ENCODE assay signal across 8 cellular contexts in the genomic region with DNA sequence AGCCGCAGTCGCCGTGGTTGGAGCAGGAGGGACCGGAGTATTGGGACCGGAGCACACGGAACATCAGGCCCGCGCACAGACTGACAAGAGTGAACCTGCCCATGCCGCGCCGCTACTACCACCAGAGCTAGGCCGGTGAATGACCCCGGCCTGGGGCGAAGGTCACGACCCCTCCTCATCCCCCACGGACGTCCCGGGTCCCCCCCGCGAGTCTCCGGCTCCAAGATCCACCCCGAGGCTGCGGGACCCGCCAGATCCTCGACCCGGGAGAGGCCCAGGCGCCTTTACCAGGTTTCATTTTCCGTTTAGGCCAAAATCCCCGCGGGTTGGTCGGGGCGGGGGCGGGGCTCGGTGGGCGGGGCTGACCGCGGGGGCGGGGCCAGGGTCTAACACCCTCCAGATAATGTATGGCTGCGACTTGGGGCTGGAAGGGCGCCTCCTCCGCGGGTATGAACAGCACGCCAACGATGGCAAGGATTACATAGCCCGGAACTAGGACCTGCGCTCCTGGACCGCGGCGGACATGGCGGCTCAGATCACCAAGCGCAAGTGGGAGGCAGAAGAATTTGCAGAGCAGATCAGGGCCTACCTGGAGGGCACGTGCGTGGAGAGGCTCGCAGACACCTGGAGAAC. TPM values are rescaled to one million over a fixed set of nuclear protein-coding genes. Genes with fewer than 3 reads are reported as not detected.
DNase-seq lines count a peak whose midpoint lies in the region; ATAC-seq, FAIRE-seq and TF ChIP-seq lines count a peak whose summit lies in the region.

No MANE protein-coding gene starts in this region.

- DNase-seq in GM18507 (ENCODE audit: extremely low spot score, insufficient read length, low read depth) (peak; percentile 39), anterior cingulate cortex (lab: John Stamatoyannopoulos, UW) (peak in 37 of 58 donors; percentile 6 to 70 (median 31)), iPS DF 6.9 (ENCODE audit: low read depth, low spot score) (no peak), osteocyte (ENCODE audit: extremely low spot score, unreplicated experiment) (no peak)
- peak; percentile 83 for DNase-seq in T-helper 2 cell treated with Interferon-gamma antibody and Interleukin-4, amounts not matched to agents 5 μg/mL and 100 μg/mL, for 36 hours (ENCODE audit: low spot score)
- peak; percentile 57 to 83 (median 80) for DNase-seq in stimulated activated CD4-positive, alpha-beta T cell treated with anti-CD3 and anti-CD28 coated beads, Interleukin-12 subunit alpha, Interleukin-12 subunit beta, amount 100 ng/mL, for 48 hours (ENCODE audit: low read depth in 2 of 3, low spot score in 1 of 3)

- peaks cover 31% of the 10 kb centered on the region for H3K4me1 Mint-ChIP-seq in T-helper 2 cell treated with Interferon-gamma antibody and Interleukin-4, amounts not matched to agents 5 μg/mL and 100 μg/mL, for 36 hours (ENCODE audit: low read depth)
- no peaks in the 10 kb centered on the region for H3K4me1 Mint-ChIP-seq in osteocyte (ENCODE audit: unreplicated experiment)

- FAIRE-seq in GM18507 (lab: Jason Lieb, UNC), result no peak

- H3K36me3 Mint-ChIP-seq in T-helper 2 cell treated with Interferon-gamma antibody and Interleukin-4, amounts not matched to agents 5 μg/mL and 100 μg/mL, for 36 hours (ENCODE audit: low read depth), result peaks cover 13% of the 10 kb centered on the region
- H3K36me3 Mint-ChIP-seq in osteocyte (ENCODE audit: unreplicated experiment), result no peaks in the 10 kb centered on the region

- ATAC-seq in HG03378 (IDR thresholded peaks at IDR 0.05; ENCODE audit: unreplicated experiment), result peak; percentile 51
- no peak for ATAC-seq in GM18520 (IDR thresholded peaks at IDR 0.05; ENCODE audit: unreplicated experiment)

- H3K9me3 Mint-ChIP-seq in T-helper 2 cell treated with Interferon-gamma antibody and Interleukin-4, amounts not matched to agents 5 μg/mL and 100 μg/mL, for 36 hours, result no peaks in the 10 kb centered on the region
- H3K9me3 Mint-ChIP-seq in osteocyte (ENCODE audit: unreplicated experiment), result no peaks in the 10 kb centered on the region

- no CpG with 5 or more reads among the region's 54 CpGs for WGBS in iPS DF 6.9 (ENCODE audit: insufficient coverage, insufficient read length)

- peak overlapping the region; percentile 94 for H3K27ac Mint-ChIP-seq in T-helper 2 cell treated with Interferon-gamma antibody and Interleukin-4, amounts not matched to agents 5 μg/mL and 100 μg/mL, for 36 hours
- no peak overlapping the region for H3K27ac Mint-ChIP-seq in osteocyte (ENCODE audit: unreplicated experiment)

- no peaks in the 10 kb centered on the region for H3K4me1 ChIP-seq in iPS DF 6.9 (ENCODE audit: control insufficient read depth, insufficient read depth, low read length)

- no peak overlapping the region for H3K27ac ChIP-seq in iPS DF 6.9 (ENCODE audit: low read length)

- H3K27me3 Mint-ChIP-seq in T-helper 2 cell treated with Interferon-gamma antibody and Interleukin-4, amounts not matched to agents 5 μg/mL and 100 μg/mL, for 36 hours (ENCODE audit: low read depth), result peaks cover 2% of the 10 kb centered on the region
- peaks cover 35% of the 10 kb centered on the region for H3K27me3 Mint-ChIP-seq in osteocyte (ENCODE audit: unreplicated experiment)

- TF ChIP-seq CTCF in osteocyte (IDR thresholded peaks at IDR 0.05), result no peak

- peak overlapping the region; percentile 90 for H3K4me3 Mint-ChIP-seq in T-helper 2 cell treated with Interferon-gamma antibody and Interleukin-4, amounts not matched to agents 5 μg/mL and 100 μg/mL, for 36 hours
- no peak overlapping the region for H3K4me3 Mint-ChIP-seq in osteocyte (ENCODE audit: unreplicated experiment)

- H3K9me3 ChIP-seq in iPS DF 6.9 (ENCODE audit: control insufficient read depth, insufficient read depth, low read length), result no peaks in the 10 kb centered on the region

- peak overlapping the region; percentile 52; the same call in 1 of the 2 replicates for H3K4me3 ChIP-seq in iPS DF 6.9 (ENCODE audit: low read length)

- no peaks in the 10 kb centered on the region for H3K27me3 ChIP-seq in iPS DF 6.9 (ENCODE audit: control insufficient read depth, insufficient read depth, low read length)

- H3K36me3 ChIP-seq in iPS DF 6.9 (ENCODE audit: control insufficient read depth, insufficient read depth, low read length), result no peaks in the 10 kb centered on the region

RNA-seq across cellular contexts. Expression of a gene that starts 15.4 kb away (rescaled TPM):
- total RNA-seq in osteocyte, result 293 and 316 TPM in 2 replicates

Comparison
In these comparisons a context has a peak if more than half of its experiments do, and no peak if none do; other contexts are left out.
1. DNase-seq: peak in GM18507 (single experiment), T-helper 2 cell treated with Interferon-gamma antibody and Interleukin-4, amounts not matched to agents 5 μg/mL and 100 μg/mL, for 36 hours (single experiment), anterior cingulate cortex (37 of 58) and stimulated activated CD4-positive, alpha-beta T cell treated with anti-CD3 and anti-CD28 coated beads, Interleukin-12 subunit alpha, Interleukin-12 subunit beta, amount 100 ng/mL, for 48 hours (3 of 3); none in iPS DF 6.9 (single experiment) and osteocyte (single experiment).